In genomic region chr1:106700151-106700550, GRCh38 we compare ENCODE assay signal across 26 cellular contexts.
DNase-seq lines count a peak whose midpoint lies in the region; ATAC-seq and TF ChIP-seq lines count a peak whose summit lies in the region.
"Had no signal": no experiment of that assay in that cellular context is flagged by ENCODE, and none has a peak within 500 bp of the region (broad histone marks: within the 10 kb centered on the region; RNA-seq: fewer than 3 reads in every experiment).

No MANE protein-coding gene starts in this region.

- no peaks in the 10 kb centered on the region for H3K36me3 Mint-ChIP-seq in CD14-positive monocyte
- H3K36me3 Mint-ChIP-seq: activated naive CD8-positive, alpha-beta T cell treated with anti-CD3 and anti-CD28 coated beads, Interleukin-2, amount 10 ng/mL, durations not matched to agents 7 days and 5 days; CD4-positive, CD25-positive, alpha-beta regulatory T cell had no signal

- peak; percentile 19 for DNase-seq in AG08395 (ENCODE audit: low spot score)
- peak; percentile 68 for DNase-seq in GM04503 (ENCODE audit: low read depth)
- peak; percentile 86 for DNase-seq in adipocyte (ENCODE audit: low read depth)
- DNase-seq in fibroblast of peridontal ligament (ENCODE audit: extremely low read depth), result peak; percentile 98
- no peak for DNase-seq in Kasumi-1 (lab: John Stamatoyannopoulos, UW)
- DNase-seq in cerebellar cortex (ENCODE audit: low spot score), result no peak
- DNase-seq in CD14-positive monocyte (ENCODE audit: low spot score), result no peak
- DNase-seq: ACHN; activated effector memory CD4-positive, alpha-beta T cell treated with Interleukin-2 at 50 U/mL for 16 hours; activated naive CD8-positive, alpha-beta T cell treated with anti-CD3 and anti-CD28 coated beads, Interleukin-2, amount 10 ng/mL, durations not matched to agents 7 days and 5 days; CD4-positive, CD25-positive, alpha-beta regulatory T cell; left cardiac atrium; NCI-H1092; NCI-H187; NCI-H2171; NCI-H526 treated with DMSO at 0.1 percent for 48 hours; RPMI8226; stimulated activated CD4-positive, alpha-beta T cell treated with anti-CD3 and anti-CD28 coated beads, Interleukin-2, amount 100 ng/mL, for 48 hours; T-helper 2 cell; trophoblast cell had no signal

- ATAC-seq in HG03571 (IDR thresholded peaks at IDR 0.05; ENCODE audit: unreplicated experiment), result no peak
- ATAC-seq: gastroesophageal sphincter, left cardiac atrium had no signal

- H3K9me3 Mint-ChIP-seq in CD14-positive monocyte, result peaks cover 0 to 8% (median 3%) of the 10 kb centered on the region in 7 donors
- H3K9me3 Mint-ChIP-seq: activated naive CD8-positive, alpha-beta T cell treated with anti-CD3 and anti-CD28 coated beads, Interleukin-2, amount 10 ng/mL, durations not matched to agents 7 days and 5 days had no signal

- intact Hi-C loops in CD14-positive monocyte (cut with micrococcal nuclease), result no loop called here

- no peaks in the 10 kb centered on the region for H3K36me3 ChIP-seq in adipocyte (ENCODE audit: control insufficient read depth, insufficient read depth, low read length, severe bottlenecking)
- H3K36me3 ChIP-seq: gastroesophageal sphincter, right atrium auricular region had no signal

- no peaks in the 10 kb centered on the region for H3K27me3 Mint-ChIP-seq in CD14-positive monocyte (ENCODE audit: low read depth in 3 of 3)
- H3K27me3 Mint-ChIP-seq: activated naive CD8-positive, alpha-beta T cell treated with anti-CD3 and anti-CD28 coated beads, Interleukin-2, amount 10 ng/mL, durations not matched to agents 7 days and 5 days; CD4-positive, CD25-positive, alpha-beta regulatory T cell; IgD-negative memory B cell had no signal

- TF ChIP-seq CTCF in CD14-positive monocyte (IDR thresholded peaks at IDR 0.05), result no peak

- no peak overlapping the region for H3K27ac Mint-ChIP-seq in CD14-positive monocyte
- H3K27ac Mint-ChIP-seq: activated naive CD8-positive, alpha-beta T cell treated with anti-CD3 and anti-CD28 coated beads, Interleukin-2, amount 10 ng/mL, durations not matched to agents 7 days and 5 days; CD4-positive, CD25-positive, alpha-beta regulatory T cell; IgD-negative memory B cell had no signal

- H3K9ac ChIP-seq in adipocyte (ENCODE audit: low read length), result no peak overlapping the region
- H3K9ac ChIP-seq: parathyroid adenoma had no signal

- H3K4me3 ChIP-seq in adipocyte (ENCODE audit: low read length), result peak overlapping the region; percentile 51
- H3K4me3 ChIP-seq: gastroesophageal sphincter, hepatocyte, right atrium auricular region had no signal

- H3K9me3 ChIP-seq in adipocyte (ENCODE audit: control insufficient read depth, low read length), result no peaks in the 10 kb centered on the region
- H3K9me3 ChIP-seq: gastroesophageal sphincter, right atrium auricular region had no signal

- H3K4me1 ChIP-seq in adipocyte (ENCODE audit: control insufficient read depth, insufficient read depth, low read length), result peaks cover 13% of the 10 kb centered on the region
- H3K4me1 ChIP-seq: gastroesophageal sphincter, parathyroid adenoma, right atrium auricular region had no signal

- no peaks in the 10 kb centered on the region for H3K27me3 ChIP-seq in adipocyte (replicated peaks; ENCODE audit: control insufficient read depth, insufficient read depth, low read length)
- H3K27me3 ChIP-seq: gastroesophageal sphincter, hepatocyte, right atrium auricular region had no signal

- H3K4me1 Mint-ChIP-seq in CD14-positive monocyte, result no peaks in the 10 kb centered on the region
- H3K4me1 Mint-ChIP-seq: activated naive CD8-positive, alpha-beta T cell treated with anti-CD3 and anti-CD28 coated beads, Interleukin-2, amount 10 ng/mL, durations not matched to agents 7 days and 5 days; CD4-positive, CD25-positive, alpha-beta regulatory T cell; IgD-negative memory B cell had no signal

- H3K4me3 Mint-ChIP-seq in CD14-positive monocyte, result no peak overlapping the region
- H3K4me3 Mint-ChIP-seq: activated naive CD8-positive, alpha-beta T cell treated with anti-CD3 and anti-CD28 coated beads, Interleukin-2, amount 10 ng/mL, durations not matched to agents 7 days and 5 days; CD4-positive, CD25-positive, alpha-beta regulatory T cell; IgD-negative memory B cell had no signal

Comparison
In these comparisons a context has a peak if more than half of its experiments do, and no peak if none do; other contexts are left out.
1. DNase-seq: peak in AG08395 (single experiment), GM04503 (single experiment), adipocyte (single experiment) and fibroblast of peridontal ligament (single experiment); none in Kasumi-1 (0 of 2), cerebellar cortex (single experiment) and CD14-positive monocyte (single experiment).